Comparison of ENCODE assay signal across 10 cellular contexts in the genomic region with DNA sequence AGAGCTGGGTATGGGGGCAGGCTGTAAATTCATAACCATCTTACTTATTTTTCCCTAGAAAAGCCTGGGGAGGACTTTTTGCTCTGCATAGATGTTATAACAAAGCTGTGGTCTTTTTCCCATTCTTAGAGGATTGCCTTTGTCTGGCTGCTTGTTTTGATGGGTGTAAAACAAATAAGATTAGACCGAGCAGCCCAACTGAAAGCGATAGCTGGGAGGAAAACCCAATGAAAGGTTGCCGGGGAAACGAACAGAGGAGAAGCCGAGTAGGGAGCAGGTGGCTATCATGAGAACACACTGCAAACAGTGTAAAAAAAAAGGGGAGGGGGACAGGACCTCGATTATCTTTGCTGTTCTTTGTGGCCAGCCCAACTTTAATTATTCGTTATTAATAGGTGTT. TPM values are rescaled to one million over a fixed set of nuclear protein-coding genes. Genes with fewer than 3 reads are reported as not detected.
DNase-seq lines count a peak whose midpoint lies in the region; ATAC-seq and TF ChIP-seq lines count a peak whose summit lies in the region.
"Had no signal": no experiment of that assay in that cellular context is flagged by ENCODE, and none has a peak within 500 bp of the region (broad histone marks: within the 10 kb centered on the region; RNA-seq: fewer than 3 reads in every experiment).

No MANE protein-coding gene starts in this region.

- peak overlapping the region; percentile 52 for H2AFZ ChIP-seq in Loucy (ENCODE audit: low read length)

- H3K4me1 ChIP-seq in Loucy (ENCODE audit: insufficient read depth, low read length, poor library complexity, severe bottlenecking) = peaks cover 6% of the 10 kb centered on the region
- no peaks in the 10 kb centered on the region for H3K4me1 ChIP-seq in rectal smooth muscle tissue (ENCODE audit: control insufficient read depth, insufficient read depth, low read length)

- H3F3A ChIP-seq in Loucy (ENCODE audit: low read depth) = no peaks in the 10 kb centered on the region

- no peak for TF ChIP-seq CTCF in Loucy (conservative IDR thresholded peaks at IDR 0.05; ENCODE audit: low read length)
- TF ChIP-seq CTCF in brain (conservative IDR thresholded peaks at IDR 0.05) = no peak

- H3K4me3 ChIP-seq in Loucy (ENCODE audit: low read length, poor library complexity, severe bottlenecking) = peak overlapping the region; percentile 63
- H3K4me3 ChIP-seq in rectal smooth muscle tissue (ENCODE audit: low read length) = peak overlapping the region; percentile 30

- H3K79me2 ChIP-seq in Loucy (ENCODE audit: insufficient read depth, low read length) = no peaks in the 10 kb centered on the region

- no peaks in the 10 kb centered on the region for H3K36me3 Mint-ChIP-seq in brain

- H3K4me2 ChIP-seq in Loucy (ENCODE audit: low read depth, low read length, poor library complexity, severe bottlenecking) = peak overlapping the region; percentile 74

- no peaks in the 10 kb centered on the region for H3K9me2 ChIP-seq in Loucy (replicated peaks; ENCODE audit: low read depth, low read length)

- no peaks in the 10 kb centered on the region for H3K27me3 ChIP-seq in Loucy (ENCODE audit: insufficient read depth, low read length, poor library complexity, severe bottlenecking)
- H3K27me3 ChIP-seq in rectal smooth muscle tissue (ENCODE audit: control insufficient read depth, insufficient read depth, low read length) = no peaks in the 10 kb centered on the region

- no peaks in the 10 kb centered on the region for H4K20me1 ChIP-seq in Loucy (ENCODE audit: insufficient read depth, low read length, poor library complexity, severe bottlenecking)

- H3K27me3 Mint-ChIP-seq in brain = peaks cover 16% of the 10 kb centered on the region

- no peak overlapping the region for H3K27ac ChIP-seq in rectal smooth muscle tissue (ENCODE audit: low read depth, low read length)

- peak overlapping the region; percentile 88 to 94 (median 92) for H3K4me3 Mint-ChIP-seq in brain

- peaks cover 93% of the 10 kb centered on the region for H3K4me1 Mint-ChIP-seq in brain

- H3K36me3 ChIP-seq in Loucy (ENCODE audit: insufficient read depth, low read length) (no peaks in the 10 kb centered on the region), rectal smooth muscle tissue (ENCODE audit: control insufficient read depth, insufficient read depth, low read length) (no peaks in the 10 kb centered on the region)

- DNase-seq in NCI-H345 (lab: John Stamatoyannopoulos, UW) (peak; percentile 95), Kasumi-1 (lab: John Stamatoyannopoulos, UW) (no peak), inferior parietal cortex (ENCODE audit: extremely low spot score) (no peak)
- DNase-seq: stimulated activated naive CD4-positive, alpha-beta T cell treated with Interleukin-2 at 50 U/mL for 16 hours had no signal

- peak overlapping the region; percentile 98 to 99 (median 99) for H3K27ac Mint-ChIP-seq in brain
- H3K27ac Mint-ChIP-seq: activated T-helper 2 cell treated with anti-CD3 and anti-CD28 coated beads, Interferon-gamma antibody, Interleukin-2, Interleukin-4, amounts not matched to agents 10 μg/mL and 5 μg/mL and 100 μg/mL, durations not matched to agents 14 hours and 24 hours and 36 hours had no signal

- H3K9ac ChIP-seq in Loucy (ENCODE audit: low read depth, low read length, poor library complexity, severe bottlenecking) = no peak overlapping the region
- no peak overlapping the region for H3K9ac ChIP-seq in rectal smooth muscle tissue (ENCODE audit: low read length)

- H3K9me3 Mint-ChIP-seq in brain = no peaks in the 10 kb centered on the region
- H3K9me3 Mint-ChIP-seq: activated T-helper 2 cell treated with anti-CD3 and anti-CD28 coated beads, Interferon-gamma antibody, Interleukin-2, Interleukin-4, amounts not matched to agents 10 μg/mL and 5 μg/mL and 100 μg/mL, durations not matched to agents 14 hours and 24 hours and 36 hours had no signal

- ATAC-seq in GM21423 (IDR thresholded peaks at IDR 0.05; ENCODE audit: unreplicated experiment) = no peak
- ATAC-seq in GM18520 (IDR thresholded peaks at IDR 0.05; ENCODE audit: unreplicated experiment) = no peak

- H3K9me3 ChIP-seq in Loucy (ENCODE audit: insufficient read depth, low read depth, low read length) = no peaks in the 10 kb centered on the region

RNA-seq across cellular contexts. Expression of a gene that starts 1.9 kb away (rescaled TPM):
- 88.9 TPM for polyA plus RNA-seq in brain (ENCODE audit: insufficient read depth, low read depth, low replicate concordance)
